12 cellular contexts compared by ENCODE assay signal in the genomic region with DNA sequence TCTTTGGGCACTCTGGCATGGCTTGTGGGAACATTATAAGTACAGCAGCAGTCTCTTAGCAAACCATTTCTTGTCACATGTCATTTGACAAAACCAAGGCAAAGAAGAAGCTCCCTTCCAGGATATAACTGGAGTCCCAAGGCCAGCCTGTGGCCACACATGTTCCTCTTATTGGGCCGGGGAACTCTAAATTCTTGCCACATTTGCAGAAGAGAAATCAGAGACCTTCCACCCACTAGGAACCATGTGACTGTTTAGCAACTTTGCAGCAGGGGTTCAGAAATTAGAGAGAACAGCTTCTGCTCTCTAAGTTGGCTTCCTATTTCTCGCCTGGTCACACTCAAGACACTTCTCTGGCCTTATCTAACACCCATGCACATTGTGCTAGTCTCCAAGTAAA. TPM values are rescaled to one million over a fixed set of nuclear protein-coding genes. Genes with fewer than 3 reads are reported as not detected.
DNase-seq lines count a peak whose midpoint lies in the region; ATAC-seq, FAIRE-seq and TF ChIP-seq lines count a peak whose summit lies in the region.
"Had no signal": no experiment of that assay in that cellular context is flagged by ENCODE, and none has a peak within 500 bp of the region (broad histone marks: within the 10 kb centered on the region; RNA-seq: fewer than 3 reads in every experiment).

No MANE protein-coding gene starts in this region.

- H3K4me3 Mint-ChIP-seq in stimulated activated naive B cell treated with anti-CD40 and anti-IgM and Interleukin-4, amounts not matched to agents 10 μg/mL and 1 μg/mL and 100 μg/mL, for 72 hours = no peak overlapping the region
- H3K4me3 Mint-ChIP-seq: activated CD8-positive, alpha-beta memory T cell treated with anti-CD3 and anti-CD28 coated beads, Interleukin-2, amount 10 ng/mL, durations not matched to agents 7 days and 5 days; nephron progenitor cell had no signal

- H3K4me1 Mint-ChIP-seq in stimulated activated naive B cell treated with anti-CD40 and anti-IgM and Interleukin-4, amounts not matched to agents 10 μg/mL and 1 μg/mL and 100 μg/mL, for 72 hours = peaks cover 12 to 26% of the 10 kb centered on the region in 2 donors
- H3K4me1 Mint-ChIP-seq: activated CD8-positive, alpha-beta memory T cell treated with anti-CD3 and anti-CD28 coated beads, Interleukin-2, amount 10 ng/mL, durations not matched to agents 7 days and 5 days; nephron progenitor cell had no signal

- H3K4me3 ChIP-seq in heart left ventricle = no peak overlapping the region

- H3K27me3 Mint-ChIP-seq in stimulated activated naive B cell treated with anti-CD40 and anti-IgM and Interleukin-4, amounts not matched to agents 10 μg/mL and 1 μg/mL and 100 μg/mL, for 72 hours = peaks cover 0 to 6% of the 10 kb centered on the region in 2 donors
- H3K27me3 Mint-ChIP-seq: activated CD8-positive, alpha-beta memory T cell treated with anti-CD3 and anti-CD28 coated beads, Interleukin-2, amount 10 ng/mL, durations not matched to agents 7 days and 5 days had no signal

- no peak for TF ChIP-seq CTCF in heart left ventricle (IDR thresholded peaks at IDR 0.05)

- peak overlapping the region; percentile 85 for H3K27ac Mint-ChIP-seq in stimulated activated naive B cell treated with anti-CD40 and anti-IgM and Interleukin-4, amounts not matched to agents 10 μg/mL and 1 μg/mL and 100 μg/mL, for 72 hours
- H3K27ac Mint-ChIP-seq: activated CD8-positive, alpha-beta memory T cell treated with anti-CD3 and anti-CD28 coated beads, Interleukin-2, amount 10 ng/mL, durations not matched to agents 7 days and 5 days; nephron progenitor cell had no signal

- H3K4me1 ChIP-seq in heart left ventricle = peaks cover 0 to 37% (median 1%) of the 10 kb centered on the region in 12 donors

- DNase-seq in heart left ventricle = peak; percentile 26 to 46 (median 31)
- DNase-seq in stimulated activated naive B cell treated with anti-CD40 and anti-IgM and Interleukin-4, amounts not matched to agents 10 μg/mL and 1 μg/mL and 100 μg/mL, for 72 hours = peak; percentile 57
- DNase-seq in SK-N-DZ (ENCODE audit: low spot score) = no peak
- no peak for DNase-seq in stimulated activated CD4-positive, alpha-beta T cell treated with anti-CD3 and anti-CD28 coated beads, Interleukin-2, amount 100 ng/mL, for 48 hours
- no peak for DNase-seq in RCC 7860 (ENCODE audit: low spot score)
- DNase-seq: activated CD8-positive, alpha-beta memory T cell treated with anti-CD3 and anti-CD28 coated beads, Interleukin-2, amount 10 ng/mL, durations not matched to agents 7 days and 5 days; NCI-H2171; nephron progenitor cell had no signal

- no peaks in the 10 kb centered on the region for H3K36me3 ChIP-seq in heart left ventricle

- peak overlapping the region in 3 of 12 donors; percentile 31 to 92 (median 37) for H3K27ac ChIP-seq in heart left ventricle

- ATAC-seq in GM21423 (IDR thresholded peaks at IDR 0.05; ENCODE audit: unreplicated experiment) (peak; percentile 43), HG03565 (IDR thresholded peaks at IDR 0.05; ENCODE audit: unreplicated experiment) (peak; percentile 52), heart left ventricle (peak; percentile 55 to 91 (median 84)), SK-N-SH treated with all-trans-retinoic acid at 6 μM for 48 hours (no peak)
- ATAC-seq in stimulated activated naive B cell treated with anti-CD40 and anti-IgM and Interleukin-4, amounts not matched to agents 10 μg/mL and 1 μg/mL and 100 μg/mL, for 72 hours (replicated peaks) = peak; percentile 94 to 95
- ATAC-seq: activated CD8-positive, alpha-beta memory T cell treated with anti-CD3 and anti-CD28 coated beads, Interleukin-2, amount 10 ng/mL, durations not matched to agents 7 days and 5 days had no signal

- intact Hi-C loops in heart left ventricle (cut with DNase I) = loop anchor here in 1 of 10 donors (10.0 kb wide), 1 partner anchor 68 kb away; no protein-coding TSS in a partner anchor

- no peak for FAIRE-seq in RCC 7860 (lab: Jason Lieb, UNC)

- H3K9me3 Mint-ChIP-seq in stimulated activated naive B cell treated with anti-CD40 and anti-IgM and Interleukin-4, amounts not matched to agents 10 μg/mL and 1 μg/mL and 100 μg/mL, for 72 hours = no peaks in the 10 kb centered on the region

- H3K36me3 Mint-ChIP-seq in stimulated activated naive B cell treated with anti-CD40 and anti-IgM and Interleukin-4, amounts not matched to agents 10 μg/mL and 1 μg/mL and 100 μg/mL, for 72 hours = no peaks in the 10 kb centered on the region
- H3K36me3 Mint-ChIP-seq: activated CD8-positive, alpha-beta memory T cell treated with anti-CD3 and anti-CD28 coated beads, Interleukin-2, amount 10 ng/mL, durations not matched to agents 7 days and 5 days had no signal

- no peak for TF ChIP-seq POLR2A in heart left ventricle (IDR thresholded peaks at IDR 0.05)

- H3K9me3 ChIP-seq in heart left ventricle = no peaks in the 10 kb centered on the region

- WGBS in heart left ventricle, 4 donors = 44 to 54% (median 49%) methylated on average over 2 of the region's 2 CpGs

- H3K27me3 ChIP-seq in heart left ventricle = no peaks in the 10 kb centered on the region

TF ChIP-seq in SK-N-SH treated with all-trans-retinoic acid at 6 μM for 48 hours, 23 proteins besides CTCF, POLR2A, EP300 and RAD21:
- TF ChIP-seq TOX (CRISPR knock-in tag; IDR thresholded peaks at IDR 0.05; ENCODE audit: borderline replicate concordance) = no peak

RNA-seq across cellular contexts. Expression of a gene that starts 20.4 kb away (rescaled TPM):
- not detected for total RNA-seq in heart left ventricle
- polyA plus RNA-seq in heart left ventricle = not detected
- polyA plus RNA-seq in SK-N-DZ (2014; cell fraction: cytosol; rRNA removed) = not detected in 2 replicates
- not detected in 2 replicates for polyA plus RNA-seq in SK-N-DZ (2014; cell fraction: nucleus; rRNA removed)
- total RNA-seq: activated CD8-positive, alpha-beta memory T cell treated with anti-CD3 and anti-CD28 coated beads, Interleukin-2, amount 10 ng/mL, durations not matched to agents 7 days and 5 days; Daoy had no signal

RNA-seq across cellular contexts. Expression of a gene that starts 26.0 kb away (rescaled TPM):
- not detected for total RNA-seq in heart left ventricle
- polyA plus RNA-seq in heart left ventricle = not detected
- polyA plus RNA-seq in SK-N-DZ (2014; cell fraction: cytosol; rRNA removed) = not detected in 2 replicates
- not detected in 2 replicates for polyA plus RNA-seq in SK-N-DZ (2014; cell fraction: nucleus; rRNA removed)
- total RNA-seq: activated CD8-positive, alpha-beta memory T cell treated with anti-CD3 and anti-CD28 coated beads, Interleukin-2, amount 10 ng/mL, durations not matched to agents 7 days and 5 days; Daoy had no signal

RNA-seq across cellular contexts. Expression of a gene that starts 37.6 kb away (rescaled TPM):
- total RNA-seq in heart left ventricle = 10 to 100 TPM in 1 of 9 donors, 1 to 10 TPM in 1, under 1 TPM in 5, not detected in 2; 0.19 to 10.8 (median 0.58) TPM
- polyA plus RNA-seq in heart left ventricle = under 1 TPM in 1 of 2 donors, not detected in 1; 0.26 TPM
- polyA plus RNA-seq in SK-N-DZ (2014; cell fraction: cytosol; rRNA removed) = not detected in 2 replicates
- not detected in 2 replicates for polyA plus RNA-seq in SK-N-DZ (2014; cell fraction: nucleus; rRNA removed)
- total RNA-seq: activated CD8-positive, alpha-beta memory T cell treated with anti-CD3 and anti-CD28 coated beads, Interleukin-2, amount 10 ng/mL, durations not matched to agents 7 days and 5 days; Daoy had no signal

Comparison
In these comparisons a context has a peak if more than half of its experiments do, and no peak if none do; other contexts are left out.
1. DNase-seq: peak in heart left ventricle (5 of 5) and stimulated activated naive B cell treated with anti-CD40 and anti-IgM and Interleukin-4, amounts not matched to agents 10 μg/mL and 1 μg/mL and 100 μg/mL, for 72 hours (single experiment); none in SK-N-DZ (single experiment), stimulated activated CD4-positive, alpha-beta T cell treated with anti-CD3 and anti-CD28 coated beads, Interleukin-2, amount 100 ng/mL, for 48 hours (0 of 2) and RCC 7860 (single experiment).